1 cellular context compared by ENCODE assay signal in the genomic region with DNA sequence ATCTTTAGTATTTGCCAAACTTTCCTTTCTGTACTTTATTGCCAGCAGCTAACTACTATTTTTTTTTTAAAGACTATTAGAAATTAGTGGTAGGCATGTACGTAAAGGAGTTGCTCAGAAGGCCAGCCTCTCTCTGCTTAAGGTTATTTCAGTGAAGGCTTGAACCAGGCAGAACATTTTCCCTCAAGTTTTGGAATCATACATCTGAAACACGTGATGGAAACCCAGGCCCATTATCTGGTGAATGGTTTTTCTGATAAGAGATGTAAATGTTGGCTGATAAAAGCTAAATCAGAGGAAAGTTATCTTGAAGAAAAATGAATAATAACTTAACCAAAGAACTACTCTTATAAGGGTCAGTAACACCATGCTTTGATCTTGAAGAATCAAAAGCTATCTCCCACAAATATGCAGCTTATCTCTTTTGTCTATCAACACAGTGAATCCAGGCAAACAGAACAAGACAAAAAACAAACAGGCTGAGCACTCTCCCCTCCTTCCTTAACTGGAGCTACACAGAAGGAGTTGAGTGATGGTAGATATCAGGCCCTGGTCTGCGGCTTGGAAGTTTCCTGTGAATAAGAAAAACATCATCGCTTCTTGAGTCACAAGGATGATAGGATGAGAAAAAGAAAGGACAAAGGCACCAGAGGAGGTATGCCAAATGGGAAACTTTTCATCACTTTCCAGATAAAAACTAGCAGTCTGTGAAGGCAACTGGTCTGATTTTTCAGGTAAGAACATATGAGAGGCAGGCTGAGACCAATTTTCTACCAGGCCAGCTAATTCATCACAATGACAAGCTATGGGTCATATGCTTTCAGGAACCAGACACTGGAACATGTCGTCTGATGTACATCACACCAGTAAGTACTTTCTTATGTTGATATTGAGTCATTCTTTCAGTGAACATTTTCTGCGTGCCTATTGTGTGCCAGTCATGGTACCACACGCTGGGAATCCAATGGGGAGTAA.
TF ChIP-seq lines count a peak whose summit lies in the region.

No MANE protein-coding gene starts in this region.

TF ChIP-seq in A549, 52 proteins besides CTCF, POLR2A, EP300 and RAD21 (continued from another document):
- TF ChIP-seq, protein P1, sequence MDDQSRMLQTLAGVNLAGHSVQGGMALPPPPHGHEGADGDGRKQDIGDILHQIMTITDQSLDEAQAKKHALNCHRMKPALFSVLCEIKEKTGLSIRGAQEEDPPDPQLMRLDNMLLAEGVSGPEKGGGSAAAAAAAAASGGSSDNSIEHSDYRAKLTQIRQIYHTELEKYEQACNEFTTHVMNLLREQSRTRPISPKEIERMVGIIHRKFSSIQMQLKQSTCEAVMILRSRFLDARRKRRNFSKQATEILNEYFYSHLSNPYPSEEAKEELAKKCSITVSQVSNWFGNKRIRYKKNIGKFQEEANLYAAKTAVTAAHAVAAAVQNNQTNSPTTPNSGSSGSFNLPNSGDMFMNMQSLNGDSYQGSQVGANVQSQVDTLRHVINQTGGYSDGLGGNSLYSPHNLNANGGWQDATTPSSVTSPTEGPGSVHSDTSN (IDR thresholded peaks at IDR 0.05), result no peak
- TF ChIP-seq NR3C1 (IDR thresholded peaks at IDR 0.05) (no peak), RFX5 (IDR thresholded peaks at IDR 0.05) (no peak), JUN (IDR thresholded peaks at IDR 0.05) (peak in 1 of 2 experiments; percentile 60; a peak in 3 of 5 replicates), HOXB5 (CRISPR knock-in tag; IDR thresholded peaks at IDR 0.05) (peak; percentile 56; the same call in 1 of the 2 replicates), ZNF302 (CRISPR knock-in tag; IDR thresholded peaks at IDR 0.05) (no peak), CHD4 (IDR thresholded peaks at IDR 0.05; ENCODE audit: borderline replicate concordance) (no peak), CBX2 (IDR thresholded peaks at IDR 0.05; ENCODE audit: borderline replicate concordance, low read depth) (no peak), ZFP36 (IDR thresholded peaks at IDR 0.05; ENCODE audit: borderline replicate concordance, partially characterized antibody) (no peak), TP53 (CRISPR knock-in tag; IDR thresholded peaks at IDR 0.05) (no peak), RCOR1 (IDR thresholded peaks at IDR 0.05; ENCODE audit: low read depth, low read length) (no peak), EHF (CRISPR knock-in tag; IDR thresholded peaks at IDR 0.05) (no peak), HDAC2 (IDR thresholded peaks at IDR 0.05) (no peak), HEYL (CRISPR knock-in tag; IDR thresholded peaks at IDR 0.05) (no peak), SMC3 (IDR thresholded peaks at IDR 0.05) (no peak), FOXS1 (CRISPR knock-in tag; IDR thresholded peaks at IDR 0.05) (no peak), MYC (IDR thresholded peaks at IDR 0.05; ENCODE audit: borderline replicate concordance, low read length) (no peak), HOXB13 (CRISPR knock-in tag; IDR thresholded peaks at IDR 0.05; ENCODE audit: low read depth) (no peak), MAFK (IDR thresholded peaks at IDR 0.05; ENCODE audit: partially characterized antibody) (no peak), MAZ (IDR thresholded peaks at IDR 0.05; ENCODE audit: borderline replicate concordance, low read depth, low read length) (no peak), CHD2 (IDR thresholded peaks at IDR 0.05; ENCODE audit: low read length, partially characterized antibody) (no peak), CBX8 (IDR thresholded peaks at IDR 0.05) (no peak), ZC3H11A (IDR thresholded peaks at IDR 0.05) (no peak), RARB (CRISPR knock-in tag; IDR thresholded peaks at IDR 0.05) (no peak)
- TF ChIP-seq, protein P2, sequence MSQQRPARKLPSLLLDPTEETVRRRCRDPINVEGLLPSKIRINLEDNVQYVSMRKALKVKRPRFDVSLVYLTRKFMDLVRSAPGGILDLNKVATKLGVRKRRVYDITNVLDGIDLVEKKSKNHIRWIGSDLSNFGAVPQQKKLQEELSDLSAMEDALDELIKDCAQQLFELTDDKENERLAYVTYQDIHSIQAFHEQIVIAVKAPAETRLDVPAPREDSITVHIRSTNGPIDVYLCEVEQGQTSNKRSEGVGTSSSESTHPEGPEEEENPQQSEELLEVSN (IDR thresholded peaks at IDR 0.05; ENCODE audit: borderline replicate concordance, low read depth), result no peak
- TF ChIP-seq, protein P3, sequence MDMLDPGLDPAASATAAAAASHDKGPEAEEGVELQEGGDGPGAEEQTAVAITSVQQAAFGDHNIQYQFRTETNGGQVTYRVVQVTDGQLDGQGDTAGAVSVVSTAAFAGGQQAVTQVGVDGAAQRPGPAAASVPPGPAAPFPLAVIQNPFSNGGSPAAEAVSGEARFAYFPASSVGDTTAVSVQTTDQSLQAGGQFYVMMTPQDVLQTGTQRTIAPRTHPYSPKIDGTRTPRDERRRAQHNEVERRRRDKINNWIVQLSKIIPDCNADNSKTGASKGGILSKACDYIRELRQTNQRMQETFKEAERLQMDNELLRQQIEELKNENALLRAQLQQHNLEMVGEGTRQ (IDR thresholded peaks at IDR 0.05), result no peak
- TF ChIP-seq, protein P4, sequence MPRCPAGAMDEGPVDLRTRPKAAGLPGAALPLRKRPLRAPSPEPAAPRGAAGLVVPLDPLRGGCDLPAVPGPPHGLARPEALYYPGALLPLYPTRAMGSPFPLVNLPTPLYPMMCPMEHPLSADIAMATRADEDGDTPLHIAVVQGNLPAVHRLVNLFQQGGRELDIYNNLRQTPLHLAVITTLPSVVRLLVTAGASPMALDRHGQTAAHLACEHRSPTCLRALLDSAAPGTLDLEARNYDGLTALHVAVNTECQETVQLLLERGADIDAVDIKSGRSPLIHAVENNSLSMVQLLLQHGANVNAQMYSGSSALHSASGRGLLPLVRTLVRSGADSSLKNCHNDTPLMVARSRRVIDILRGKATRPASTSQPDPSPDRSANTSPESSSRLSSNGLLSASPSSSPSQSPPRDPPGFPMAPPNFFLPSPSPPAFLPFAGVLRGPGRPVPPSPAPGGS (IDR thresholded peaks at IDR 0.05), result 0 out of 3 replicates have a peak, but pooled peaks have one; percentile 21
- TF ChIP-seq, protein P5, sequence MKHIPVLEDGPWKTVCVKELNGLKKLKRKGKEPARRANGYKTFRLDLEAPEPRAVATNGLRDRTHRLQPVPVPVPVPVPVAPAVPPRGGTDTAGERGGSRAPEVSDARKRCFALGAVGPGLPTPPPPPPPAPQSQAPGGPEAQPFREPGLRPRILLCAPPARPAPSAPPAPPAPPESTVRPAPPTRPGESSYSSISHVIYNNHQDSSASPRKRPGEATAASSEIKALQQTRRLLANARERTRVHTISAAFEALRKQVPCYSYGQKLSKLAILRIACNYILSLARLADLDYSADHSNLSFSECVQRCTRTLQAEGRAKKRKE (CRISPR knock-in tag; IDR thresholded peaks at IDR 0.05; ENCODE audit: low read depth), result no peak
- TF ChIP-seq, protein P6, sequence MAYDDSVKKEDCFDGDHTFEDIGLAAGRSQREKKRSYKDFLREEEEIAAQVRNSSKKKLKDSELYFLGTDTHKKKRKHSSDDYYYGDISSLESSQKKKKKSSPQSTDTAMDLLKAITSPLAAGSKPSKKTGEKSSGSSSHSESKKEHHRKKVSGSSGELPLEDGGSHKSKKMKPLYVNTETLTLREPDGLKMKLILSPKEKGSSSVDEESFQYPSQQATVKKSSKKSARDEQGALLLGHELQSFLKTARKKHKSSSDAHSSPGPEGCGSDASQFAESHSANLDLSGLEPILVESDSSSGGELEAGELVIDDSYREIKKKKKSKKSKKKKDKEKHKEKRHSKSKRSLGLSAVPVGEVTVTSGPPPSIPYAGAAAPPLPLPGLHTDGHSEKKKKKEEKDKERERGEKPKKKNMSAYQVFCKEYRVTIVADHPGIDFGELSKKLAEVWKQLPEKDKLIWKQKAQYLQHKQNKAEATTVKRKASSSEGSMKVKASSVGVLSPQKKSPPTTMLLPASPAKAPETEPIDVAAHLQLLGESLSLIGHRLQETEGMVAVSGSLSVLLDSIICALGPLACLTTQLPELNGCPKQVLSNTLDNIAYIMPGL (CRISPR knock-in tag; IDR thresholded peaks at IDR 0.05; ENCODE audit: borderline replicate concordance), result no peak
